1 cellular context compared by ENCODE assay signal in genomic region chr12:109310247-109311125, GRCh38.
TF ChIP-seq lines count a peak whose summit lies in the region.

No MANE protein-coding gene starts in this region.

TF ChIP-seq in HepG2, 621 proteins besides CTCF, POLR2A, EP300 and RAD21 (continued from another document):
- TF ChIP-seq HOMEZ (CRISPR knock-in tag; IDR thresholded peaks at IDR 0.05; ENCODE audit: low read depth), result no peak
- TF ChIP-seq AHR (CRISPR knock-in tag; IDR thresholded peaks at IDR 0.05), result no peak
- no peak for TF ChIP-seq MBD4 (IDR thresholded peaks at IDR 0.05; ENCODE audit: borderline replicate concordance, low read length)
- 0 out of 2 replicates have a peak, but pooled peaks have one; percentile 23 for TF ChIP-seq ZNF605 (CRISPR knock-in tag; IDR thresholded peaks at IDR 0.05)
- TF ChIP-seq GLMP (CRISPR knock-in tag; IDR thresholded peaks at IDR 0.05; ENCODE audit: borderline replicate concordance), result no peak
- no peak for TF ChIP-seq BRD4 (CRISPR knock-in tag; IDR thresholded peaks at IDR 0.05)
- 0 out of 2 replicates have a peak, but pooled peaks have one; percentile 37 for TF ChIP-seq ARHGAP35 (CRISPR knock-in tag; IDR thresholded peaks at IDR 0.05; ENCODE audit: borderline replicate concordance)
- no peak for TF ChIP-seq BCL6 (CRISPR knock-in tag; IDR thresholded peaks at IDR 0.05)
- peak; percentile 25; the same call in 1 of the 2 replicates for TF ChIP-seq HOXA5 (CRISPR knock-in tag; IDR thresholded peaks at IDR 0.05)
- TF ChIP-seq ZNF232 (CRISPR knock-in tag; IDR thresholded peaks at IDR 0.05; ENCODE audit: borderline replicate concordance), result 0 out of 2 replicates have a peak, but pooled peaks have one; percentile 51
- peak; percentile 24 for TF ChIP-seq ZNF777 (CRISPR knock-in tag; IDR thresholded peaks at IDR 0.05)
- peak; percentile 34; the same call in 1 of the 2 replicates for TF ChIP-seq TBX2 (CRISPR knock-in tag; IDR thresholded peaks at IDR 0.05; ENCODE audit: borderline replicate concordance)
- TF ChIP-seq ZNF687 (CRISPR knock-in tag; IDR thresholded peaks at IDR 0.05), result peak; percentile 70
- peak; percentile 25; the same call in 1 of the 2 replicates for TF ChIP-seq TFDP1 (CRISPR knock-in tag; IDR thresholded peaks at IDR 0.05; ENCODE audit: borderline replicate concordance)
- peak; percentile 56; the same call in 1 of the 2 replicates for TF ChIP-seq MAX (IDR thresholded peaks at IDR 0.05)
- peak; percentile 97; the same call in 1 of the 2 replicates for TF ChIP-seq EZH2 (conservative IDR thresholded peaks at IDR 0.05; ENCODE audit: low read depth, low read length)
- 0 out of 2 replicates have a peak, but pooled peaks have one; percentile 25 for TF ChIP-seq MXD3 (CRISPR knock-in tag; IDR thresholded peaks at IDR 0.05)
- TF ChIP-seq ZNF790 (CRISPR knock-in tag; IDR thresholded peaks at IDR 0.05; ENCODE audit: borderline replicate concordance), result no peak
- TF ChIP-seq RNF2 (conservative IDR thresholded peaks at IDR 0.05; ENCODE audit: low read depth), result 0 out of 2 replicates have a peak, but pooled peaks have one; percentile 53
- peak; percentile 22; the same call in 1 of the 2 replicates for TF ChIP-seq SALL1 (CRISPR knock-in tag; IDR thresholded peaks at IDR 0.05)
- no peak for TF ChIP-seq ZBED4 (CRISPR knock-in tag; IDR thresholded peaks at IDR 0.05; ENCODE audit: borderline replicate concordance)
- TF ChIP-seq ZNF446 (CRISPR knock-in tag; IDR thresholded peaks at IDR 0.05), result 0 out of 2 replicates have a peak, but pooled peaks have one; percentile 57
- no peak for TF ChIP-seq ARID4A (CRISPR knock-in tag; IDR thresholded peaks at IDR 0.05; ENCODE audit: borderline replicate concordance)
- 0 out of 2 replicates have a peak, but pooled peaks have one; percentile 34 for TF ChIP-seq ZNF563 (CRISPR knock-in tag; IDR thresholded peaks at IDR 0.05)
- TF ChIP-seq ATF3 (CRISPR knock-in tag; IDR thresholded peaks at IDR 0.05), result no peak
- TF ChIP-seq GABPB1 (CRISPR knock-in tag; IDR thresholded peaks at IDR 0.05), result peak; percentile 43; the same call in 1 of the 2 replicates
- TF ChIP-seq HES4 (CRISPR knock-in tag; IDR thresholded peaks at IDR 0.05; ENCODE audit: borderline replicate concordance), result 0 out of 2 replicates have a peak, but pooled peaks have one; percentile 26
- peak; percentile 81 for TF ChIP-seq CBX2 (IDR thresholded peaks at IDR 0.05; ENCODE audit: low read depth, low read length)
- TF ChIP-seq CBX2 (CRISPR knock-in tag; IDR thresholded peaks at IDR 0.05; ENCODE audit: low read depth), result peak; percentile 82; the same call in 1 of the 2 replicates
- no peak for TF ChIP-seq HNRNPUL1 (IDR thresholded peaks at IDR 0.05; ENCODE audit: low read depth, low read length)
TF ChIP-seq in HepG2: peak in this region for 19.
